Comparison of ENCODE assay signal across 16 cellular contexts in the genomic region with DNA sequence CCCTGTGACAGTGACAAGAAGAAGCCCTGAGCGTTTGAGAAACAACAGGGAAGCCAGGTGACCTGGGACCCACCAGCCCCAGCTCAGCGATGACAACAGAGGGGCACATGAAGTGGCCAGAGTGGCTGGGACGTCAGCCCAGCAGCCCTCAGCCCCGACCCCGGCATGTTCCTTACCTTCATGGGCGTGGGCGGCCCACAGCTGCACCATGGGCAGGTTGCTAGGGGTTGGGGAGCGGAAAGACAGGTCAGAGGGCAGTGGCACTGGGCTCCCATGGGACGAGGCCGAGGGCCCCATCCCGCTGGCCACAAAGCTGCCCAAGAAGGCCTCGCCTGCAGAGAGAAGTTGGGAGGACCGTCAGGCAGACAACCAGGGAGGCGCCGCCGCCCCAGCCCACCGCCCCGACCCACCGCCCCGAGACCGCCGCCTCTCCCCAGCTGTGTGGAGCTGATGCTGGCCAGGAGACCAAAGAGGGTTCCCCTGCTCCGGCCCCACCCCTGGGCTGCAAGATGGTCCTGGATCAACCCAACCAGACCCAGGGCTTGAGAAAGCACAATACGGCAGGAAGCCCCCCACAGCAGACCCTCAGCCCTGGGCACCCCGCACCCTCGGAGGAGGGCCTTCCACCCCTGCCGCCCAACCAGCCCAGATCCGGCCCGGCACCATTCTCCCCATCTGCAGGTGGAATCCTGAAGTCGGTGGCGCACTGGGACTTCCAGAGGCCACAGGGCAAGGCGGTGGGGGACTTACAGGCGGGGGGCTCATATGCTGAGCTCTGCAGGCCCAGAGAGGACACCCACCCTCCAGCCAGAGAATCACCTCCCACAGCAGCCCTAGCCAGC. TPM values are rescaled to one million over a fixed set of nuclear protein-coding genes. Genes with fewer than 3 reads are reported as not detected.
A peak's percentile ranks its signal among the peaks of the same experiment; 100 is the strongest.
DNase-seq lines count a peak whose midpoint lies in the region; ATAC-seq, FAIRE-seq and TF ChIP-seq lines count a peak whose summit lies in the region.
"Had no signal": no experiment of that assay in that cellular context is flagged by ENCODE, and none has a peak within 500 bp of the region (broad histone marks: within the 10 kb centered on the region; RNA-seq: fewer than 3 reads in every experiment).

No MANE protein-coding gene starts in this region.

- intact Hi-C loops in CD14-positive monocyte (cut with micrococcal nuclease): no loop called here
- intact Hi-C loops in natural killer cell (cut with micrococcal nuclease): no loop called here

- H3K4me1 Mint-ChIP-seq in CD14-positive monocyte (peaks cover 40% of the 10 kb centered on the region), astrocyte (ENCODE audit: low read depth, unreplicated experiment) (no peaks in the 10 kb centered on the region), natural killer cell (peaks cover 36 to 43% of the 10 kb centered on the region in 2 donors)

- FAIRE-seq in astrocyte (lab: Jason Lieb, UNC): no peak
- FAIRE-seq: HTR-8/SVneo had no signal

- peaks cover 59% of the 10 kb centered on the region for H3K79me2 ChIP-seq in astrocyte (ENCODE audit: insufficient read depth, low read length)

- no peak overlapping the region for H3K4me3 Mint-ChIP-seq in CD14-positive monocyte
- H3K4me3 Mint-ChIP-seq in astrocyte (ENCODE audit: unreplicated experiment): peak overlapping the region; percentile 29
- H3K4me3 Mint-ChIP-seq in natural killer cell: peak overlapping the region; percentile 56

- ATAC-seq in natural killer cell: no peak
- ATAC-seq: heart left ventricle, psoas muscle had no signal

- H3K27ac ChIP-seq in astrocyte (ENCODE audit: low read depth, low read length): no peak overlapping the region
- H3K27ac ChIP-seq: psoas muscle, suprapubic skin had no signal

- no peaks in the 10 kb centered on the region for H3K36me3 ChIP-seq in astrocyte (ENCODE audit: insufficient read depth, low read length)

- DNase-seq in CD14-positive monocyte (ENCODE audit: low spot score): no peak
- DNase-seq in D341Med (ENCODE audit: low spot score): peak; percentile 34
- DNase-seq in astrocyte (ENCODE audit: low read depth): no peak
- DNase-seq in natural killer cell: no peak
- DNase-seq in ecto neural progenitor cell (ENCODE audit: low spot score): no peak
- DNase-seq in UCSD-AML1 (lab: John Stamatoyannopoulos, UW; ENCODE audit: unreplicated experiment): no peak
- no peak for DNase-seq in C1 segment of cervical spinal cord (lab: John Stamatoyannopoulos, UW)
- DNase-seq: activated effector memory CD4-positive, alpha-beta T cell treated with Interleukin-2 at 50 U/mL for 16 hours; caudate nucleus; heart left ventricle; NCI-H2081 treated with DMSO at 0.1 percent for 48 hours; NCI-H774; psoas muscle; T-helper 9 cell had no signal

- H3K27me3 Mint-ChIP-seq in CD14-positive monocyte (ENCODE audit: low read depth in 3 of 3) (peaks cover 0 to 2% (median 0%) of the 10 kb centered on the region in 3 donors), astrocyte (ENCODE audit: low read depth, unreplicated experiment) (no peaks in the 10 kb centered on the region), natural killer cell (ENCODE audit: low read depth in 2 of 2) (no peaks in the 10 kb centered on the region)

- H3K9me3 ChIP-seq in astrocyte (ENCODE audit: insufficient read depth, low read depth, low read length): no peaks in the 10 kb centered on the region
- H3K9me3 ChIP-seq: heart left ventricle, psoas muscle, suprapubic skin had no signal

- H3K27me3 ChIP-seq in astrocyte (ENCODE audit: insufficient read depth, low read length): no peaks in the 10 kb centered on the region
- H3K27me3 ChIP-seq: heart left ventricle, suprapubic skin had no signal

- H4K20me1 ChIP-seq in astrocyte (ENCODE audit: insufficient read depth, low read length): peaks cover 86% of the 10 kb centered on the region

- no peak overlapping the region for H3K4me2 ChIP-seq in astrocyte (ENCODE audit: low read length)

- no peak overlapping the region for H2AFZ ChIP-seq in astrocyte (ENCODE audit: low read depth, low read length)

- TF ChIP-seq CTCF in CD14-positive monocyte (IDR thresholded peaks at IDR 0.05): no peak
- no peak for TF ChIP-seq CTCF in astrocyte (IDR thresholded peaks at IDR 0.05; ENCODE audit: insufficient read depth, low read depth, low read length)
- no peak for TF ChIP-seq CTCF in natural killer cell (IDR thresholded peaks at IDR 0.05)

- no peaks in the 10 kb centered on the region for H3K4me1 ChIP-seq in astrocyte (ENCODE audit: insufficient read depth, low read length)

- H3K9me3 Mint-ChIP-seq in CD14-positive monocyte: peaks cover 0 to 3% (median 0%) of the 10 kb centered on the region in 7 donors
- H3K9me3 Mint-ChIP-seq in astrocyte (ENCODE audit: unreplicated experiment): no peaks in the 10 kb centered on the region
- H3K9me3 Mint-ChIP-seq in natural killer cell: no peaks in the 10 kb centered on the region

- H3K36me3 Mint-ChIP-seq in CD14-positive monocyte (peaks cover 38 to 57% of the 10 kb centered on the region in 2 donors), astrocyte (ENCODE audit: low read depth, unreplicated experiment) (peaks cover 11% of the 10 kb centered on the region), natural killer cell (no peaks in the 10 kb centered on the region)

- no peak overlapping the region for H3K4me3 ChIP-seq in astrocyte (ENCODE audit: insufficient read depth, low read depth, low read length)
- H3K4me3 ChIP-seq: heart left ventricle, psoas muscle, suprapubic skin had no signal

- H3K27ac Mint-ChIP-seq in CD14-positive monocyte: peak overlapping the region; percentile 21 to 83 (median 69)
- no peak overlapping the region for H3K27ac Mint-ChIP-seq in astrocyte (ENCODE audit: unreplicated experiment)
- H3K27ac Mint-ChIP-seq in natural killer cell: peak overlapping the region in 1 of 2 donors; percentile 98

- H3K9ac ChIP-seq in astrocyte (ENCODE audit: low read length): no peak overlapping the region

RNA-seq across cellular contexts. Expression of a gene that starts 29.1 kb away (rescaled TPM):
- under 1 TPM; 0.64 to 0.70 TPM for polyA plus RNA-seq in CD14-positive monocyte
- total RNA-seq in astrocyte (77.8 and 84.3 TPM in 2 replicates), natural killer cell (100 to 1,000 TPM; 111 to 127 (median 124) TPM)

Comparison
In these comparisons a context has a peak if more than half of its experiments do, and no peak if none do; other contexts are left out.
1. H3K4me3 Mint-ChIP-seq: peak in astrocyte (single experiment) and natural killer cell (single experiment); none in CD14-positive monocyte (0 of 2).